Comparison of ENCODE assay signal across 8 cellular contexts in genomic region chr16:85557083-85557975, GRCh38. TPM values are rescaled to one million over a fixed set of nuclear protein-coding genes. Genes with fewer than 3 reads are reported as not detected.
DNase-seq lines count a peak whose midpoint lies in the region; ATAC-seq and TF ChIP-seq lines count a peak whose summit lies in the region.

No MANE protein-coding gene starts in this region.

- H3K4me3 Mint-ChIP-seq in CD14-positive monocyte = peak overlapping the region; percentile 84 to 87

- H3K4me1 Mint-ChIP-seq in CD14-positive monocyte = peaks cover 56% of the 10 kb centered on the region

- peaks cover 2 to 4% (median 3%) of the 10 kb centered on the region in 3 donors for H3K27me3 Mint-ChIP-seq in CD14-positive monocyte (ENCODE audit: low read depth in 3 of 3)

- peak overlapping the region; percentile 46 to 86 (median 79) for H3K27ac Mint-ChIP-seq in CD14-positive monocyte

- peaks cover 18% of the 10 kb centered on the region for H3K4me1 ChIP-seq in RWPE2 (ENCODE audit: insufficient read depth, poor library complexity, severe bottlenecking)
- peaks cover 17 to 63% of the 10 kb centered on the region in 2 donors for H3K4me1 ChIP-seq in left lung

- H3K9me3 ChIP-seq in RWPE2 (ENCODE audit: severe bottlenecking) (no peaks in the 10 kb centered on the region), left lung (no peaks in the 10 kb centered on the region)

- peaks cover 11 to 17% of the 10 kb centered on the region in 2 donors for H3K36me3 Mint-ChIP-seq in CD14-positive monocyte

- peak overlapping the region; percentile 72 for H3K4me3 ChIP-seq in RWPE2 (ENCODE audit: severe bottlenecking)
- H3K4me3 ChIP-seq in brain microvascular endothelial cell (ENCODE audit: low read depth, low read length) = peak overlapping the region; percentile 68
- H3K4me3 ChIP-seq in left lung = peak overlapping the region; percentile 78 to 85

- TF ChIP-seq CTCF in CD14-positive monocyte (IDR thresholded peaks at IDR 0.05) (no peak), RWPE2 (IDR thresholded peaks at IDR 0.05; ENCODE audit: poor library complexity, severe bottlenecking) (peak; percentile 22), brain microvascular endothelial cell (IDR thresholded peaks at IDR 0.05; ENCODE audit: low read depth, low read length, missing control alignments) (peak; percentile 3), left lung (IDR thresholded peaks at IDR 0.05) (no peak)

- DNase-seq in CD14-positive monocyte (ENCODE audit: low spot score) (no peak), H4 (ENCODE audit: low spot score) (peak; percentile 45), RWPE2 (ENCODE audit: low spot score) (peak; percentile 74), brain microvascular endothelial cell (no peak), left lung (peak in 1 of 2 donors; percentile 86), posterior vena cava (ENCODE audit: low spot score) (no peak)
- peak; percentile 65 for DNase-seq in stimulated activated naive CD8-positive, alpha-beta T cell treated with anti-CD3 and anti-CD28 coated beads, Interleukin-15, Interleukin-2, amounts not matched to agents 100 U/mL and 50 U/mL, for 24 hours

- intact Hi-C loops in CD14-positive monocyte (cut with micrococcal nuclease) (loop anchor here (2.0 to 10.0 kb wide), 4 partner anchors 13 to 253 kb away; partner anchors contain the start of gene GSE1 (in 1 of the 2)), left lung (cut with DNase I) (loop anchor here in 1 of 2 donors (10.0 kb wide), 1 partner anchor 57 kb away; the partner anchor contains the start of gene GSE1), posterior vena cava (cut with DNase I) (no loop called here)

- H3K9me3 Mint-ChIP-seq in CD14-positive monocyte = peaks cover 0 to 2% (median 0%) of the 10 kb centered on the region in 7 donors

- peak; percentile 29 for ATAC-seq in RWPE2 (ENCODE audit: low read depth)
- ATAC-seq in left lung = peak; percentile 8
- peak; percentile 19 for ATAC-seq in stimulated activated naive CD8-positive, alpha-beta T cell treated with anti-CD3 and anti-CD28 coated beads, Interleukin-15, Interleukin-2, amounts not matched to agents 100 U/mL and 50 U/mL, for 24 hours
- no peak for ATAC-seq in HG03342 (IDR thresholded peaks at IDR 0.05; ENCODE audit: unreplicated experiment)

- no peaks in the 10 kb centered on the region for H3K27me3 ChIP-seq in RWPE2 (ENCODE audit: insufficient read depth, poor library complexity, severe bottlenecking)
- H3K27me3 ChIP-seq in brain microvascular endothelial cell (replicated peaks) = no peaks in the 10 kb centered on the region
- no peaks in the 10 kb centered on the region for H3K27me3 ChIP-seq in left lung

- in situ Hi-C loops in brain microvascular endothelial cell (cut with HindIII; ENCODE audit: low pct_ligation_motif_present, low sequenced_read_pairs) = no loop called here

- H3K36me3 ChIP-seq in RWPE2 (ENCODE audit: low read depth) (no peaks in the 10 kb centered on the region), brain microvascular endothelial cell (replicated peaks) (no peaks in the 10 kb centered on the region), left lung (no peaks in the 10 kb centered on the region)

- peak overlapping the region; percentile 88 for H3K27ac ChIP-seq in RWPE2 (ENCODE audit: poor library complexity, severe bottlenecking)
- no peak overlapping the region for H3K27ac ChIP-seq in brain microvascular endothelial cell
- peak overlapping the region; percentile 88 to 98 for H3K27ac ChIP-seq in left lung

RNA-seq across cellular contexts. Expression of gene GSE1, which starts 55.8 kb away (rescaled TPM):
- polyA plus RNA-seq in CD14-positive monocyte = under 1 TPM; 0.67 to 0.86 TPM
- total RNA-seq in H4 (2014; rRNA removed; shearing (Covaris generic)) = 8.0 and 11.9 TPM in 2 replicates
- total RNA-seq in left lung (10 to 100 TPM; 84.8 to 93.0 TPM), posterior vena cava (10 to 100 TPM; 57.2 to 62.5 TPM)

Comparison
In these comparisons a context has a peak if more than half of its experiments do, and no peak if none do; other contexts are left out.
1. DNase-seq: peak in H4 (single experiment), RWPE2 (single experiment) and stimulated activated naive CD8-positive, alpha-beta T cell treated with anti-CD3 and anti-CD28 coated beads, Interleukin-15, Interleukin-2, amounts not matched to agents 100 U/mL and 50 U/mL, for 24 hours (single experiment); none in CD14-positive monocyte (single experiment), brain microvascular endothelial cell (single experiment) and posterior vena cava (single experiment).
2. CTCF ChIP-seq: peak in RWPE2 (single experiment) and brain microvascular endothelial cell (single experiment); none in CD14-positive monocyte (single experiment) and left lung (0 of 2).
3. intact Hi-C loops: an anchor here in CD14-positive monocyte (2.0 to 10.0 kb wide); none called in posterior vena cava.
4. Peak in every context shown above with its lines, with median percentiles within 50 percentile points of each other: H3K4me3 ChIP-seq.